In the genomic region with DNA sequence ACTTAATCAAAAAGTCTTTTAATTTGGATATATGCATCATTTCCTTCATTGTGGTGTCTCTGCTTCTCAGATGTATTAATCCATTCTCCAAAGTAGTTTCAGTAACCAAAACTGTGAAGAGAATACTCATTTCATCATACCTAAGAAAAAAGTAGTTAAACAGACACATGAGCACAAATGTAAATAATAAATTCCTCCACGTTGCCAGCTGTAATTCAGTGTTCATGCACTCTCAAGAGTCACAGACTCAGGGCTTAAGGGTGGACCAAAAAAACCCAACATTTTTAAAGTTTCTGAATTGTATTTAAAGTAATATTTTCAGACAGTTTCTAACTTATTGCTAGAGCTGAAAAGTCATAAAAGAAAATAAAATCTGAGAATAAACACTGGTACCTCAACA, we compare ENCODE assay signal across 29 cellular contexts. TPM values are rescaled to one million over a fixed set of nuclear protein-coding genes. Genes with fewer than 3 reads are reported as not detected.
"Had no signal": no experiment of that assay in that cellular context is flagged by ENCODE, and none has a peak within 500 bp of the region (broad histone marks: within the 10 kb centered on the region; RNA-seq: fewer than 3 reads in every experiment).

No MANE protein-coding gene starts in this region.

- H3K4me3 ChIP-seq: colonic mucosa, esophagus squamous epithelium, lung, neural progenitor cell, prostate gland, right atrium auricular region, smooth muscle cell, thyroid gland, vagina had no signal

- H3K9me3 Mint-ChIP-seq: immature natural killer cell; naive thymus-derived CD4-positive, alpha-beta T cell; nephron; neural progenitor cell; stimulated activated naive CD8-positive, alpha-beta T cell treated with anti-CD3 and anti-CD28 coated beads, Interleukin-15, amount 100 ng/mL, for 72 hours had no signal

- H3K36me3 Mint-ChIP-seq: neural progenitor cell had no signal

- H3K4me3 Mint-ChIP-seq: immature natural killer cell; naive thymus-derived CD4-positive, alpha-beta T cell; nephron; neural progenitor cell; stimulated activated naive CD8-positive, alpha-beta T cell treated with anti-CD3 and anti-CD28 coated beads, Interleukin-15, amount 100 ng/mL, for 72 hours had no signal

- H3K4me1 Mint-ChIP-seq: immature natural killer cell; nephron; neural progenitor cell; stimulated activated naive CD8-positive, alpha-beta T cell treated with anti-CD3 and anti-CD28 coated beads, Interleukin-15, amount 100 ng/mL, for 72 hours had no signal

- ATAC-seq: left lobe of liver; naive thymus-derived CD4-positive, alpha-beta T cell; sciatic nerve; stimulated activated naive CD8-positive, alpha-beta T cell treated with anti-CD3 and anti-CD28 coated beads, Interleukin-15, amount 100 ng/mL, for 72 hours had no signal

- DNase-seq: colonic mucosa; dermis blood vessel endothelial cell; effector memory CD4-positive, alpha-beta T cell; erythroblast; esophagus squamous epithelium; hypothalamus; immature natural killer cell; kidney; mesenchymal stem cell; midbrain; naive thymus-derived CD4-positive, alpha-beta T cell; stimulated activated CD4-positive, alpha-beta T cell treated with anti-CD3 and anti-CD28 coated beads, Interleukin-12 subunit alpha, Interleukin-12 subunit beta, amount 100 ng/mL, for 4 hours; stimulated activated CD4-positive, alpha-beta T cell treated with anti-CD3 and anti-CD28 coated beads, Interleukin-1b, Interleukin-23, amount 100 ng/mL, for 48 hours; stimulated activated CD4-positive, alpha-beta T cell treated with anti-CD3 and anti-CD28 coated beads, Interleukin-4, amount 100 ng/mL, for 1 hour; stimulated activated CD8-positive, alpha-beta memory T cell treated with anti-CD3 and anti-CD28 coated beads, Interleukin-4, amount 100 ng/mL, for 48 hours; stimulated activated naive CD4-positive, alpha-beta T cell; stimulated activated naive CD8-positive, alpha-beta T cell treated with anti-CD3 and anti-CD28 coated beads, Interleukin-15, amount 100 ng/mL, for 72 hours; thyroid gland; trophoblast cell had no signal

- FAIRE-seq: frontal cortex had no signal

- H3K27ac Mint-ChIP-seq: nephron; neural progenitor cell; stimulated activated naive CD8-positive, alpha-beta T cell treated with anti-CD3 and anti-CD28 coated beads, Interleukin-15, amount 100 ng/mL, for 72 hours had no signal

- H3K27me3 Mint-ChIP-seq: naive thymus-derived CD4-positive, alpha-beta T cell; stimulated activated naive CD8-positive, alpha-beta T cell treated with anti-CD3 and anti-CD28 coated beads, Interleukin-15, amount 100 ng/mL, for 72 hours had no signal

RNA-seq across cellular contexts. Expression of gene MILR1, which starts 28.9 kb away (rescaled TPM):
- total RNA-seq: smooth muscle cell had no signal
